8 cellular contexts compared by ENCODE assay signal in the genomic region with DNA sequence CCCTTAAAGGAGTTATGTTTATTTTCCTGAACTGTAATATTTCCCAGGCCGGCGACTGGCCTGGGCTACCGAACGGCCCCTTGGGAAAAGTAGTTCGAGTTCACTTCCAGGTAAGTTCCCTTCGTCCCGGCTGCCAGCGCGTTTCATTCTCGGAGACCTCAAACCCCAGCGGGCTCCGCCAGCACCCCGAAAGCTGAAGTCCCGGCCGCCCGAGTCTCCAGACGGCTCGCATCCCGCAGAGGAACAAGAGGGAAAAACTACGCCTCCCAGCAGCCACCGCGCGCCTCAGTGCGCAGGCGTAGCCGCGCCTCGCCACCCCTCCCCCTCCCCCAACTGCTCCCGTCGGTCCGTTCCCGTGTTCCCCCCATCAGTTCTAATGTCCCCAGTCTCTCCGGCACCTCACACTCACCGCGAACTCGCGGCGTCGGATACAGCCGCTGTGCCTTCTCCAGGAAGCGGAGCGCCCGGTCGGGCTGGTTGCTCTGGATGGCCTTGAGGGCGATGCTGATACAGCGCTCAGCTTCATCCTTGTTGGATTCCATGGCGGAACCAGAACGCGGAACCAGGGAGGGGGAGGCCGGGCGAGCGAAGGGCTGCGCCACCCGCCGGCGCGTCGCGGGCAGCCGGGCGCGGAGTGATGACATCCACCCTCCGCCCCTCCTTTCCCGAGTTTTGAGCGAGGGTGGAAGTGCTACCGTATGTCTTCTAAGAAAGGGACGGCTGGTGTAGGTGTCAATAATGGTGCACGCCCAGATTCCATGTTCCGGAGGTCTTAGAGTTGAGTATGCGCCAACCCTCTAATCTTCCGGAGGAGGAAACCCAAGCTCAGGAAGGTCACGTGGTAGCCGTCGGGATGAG. TPM values are rescaled to one million over a fixed set of nuclear protein-coding genes. Genes with fewer than 3 reads are reported as not detected.
DNase-seq lines count a peak whose midpoint lies in the region; TF ChIP-seq lines count a peak whose summit lies in the region.

A gene (minus strand): TSS at position 564 of the 858 bp plus-strand sequence. CDS start 22 bp downstream, at position 542.

- H3K4me1 Mint-ChIP-seq in neural progenitor cell = peaks cover 23% of the 10 kb centered on the region

- no peaks in the 10 kb centered on the region for H3K9me3 Mint-ChIP-seq in neural progenitor cell

- H3F3A ChIP-seq in neural progenitor cell (ENCODE audit: low read depth) = peaks cover 18% of the 10 kb centered on the region

- H3K4me1 ChIP-seq in neural progenitor cell = peaks cover 9% of the 10 kb centered on the region
- peaks cover 32% of the 10 kb centered on the region for H3K4me1 ChIP-seq in stomach smooth muscle (ENCODE audit: control insufficient read depth, insufficient read depth, low read length)

- in situ Hi-C loops in SK-MEL-5 (cut with HindIII; ENCODE audit: low pct_unique_long_range_greater_than_20kb, low sequenced_read_pairs) = no loop called here

- H3K27me3 Mint-ChIP-seq in neural progenitor cell (ENCODE audit: insufficient read depth, low read depth) = peaks cover 8% of the 10 kb centered on the region

- H3K36me3 ChIP-seq in neural progenitor cell (no peaks in the 10 kb centered on the region), stomach smooth muscle (ENCODE audit: control insufficient read depth in 2 of 2, insufficient read depth in 2 of 2, low read length in 2 of 2) (peaks cover 3 to 4% of the 10 kb centered on the region in 2 donors)

- no peaks in the 10 kb centered on the region for H3K27me3 ChIP-seq in neural progenitor cell
- H3K27me3 ChIP-seq in stomach smooth muscle (ENCODE audit: control insufficient read depth in 1 of 2, insufficient read depth in 2 of 2, low read length in 2 of 2) = no peaks in the 10 kb centered on the region

- peak; percentile 97 for DNase-seq in GM03348 (ENCODE audit: low spot score)
- DNase-seq in HFF-Myc (ENCODE audit: extremely low read depth, low read depth) = peak; percentile 95
- DNase-seq in NAMALWA (ENCODE audit: low spot score) = peak; percentile 89
- peak; percentile 93 for DNase-seq in SK-MEL-5 (ENCODE audit: low read depth, low spot score)
- peak; percentile 91 for DNase-seq in activated naive CD4-positive, alpha-beta T cell treated with Interleukin-2 at 50 U/mL for 16 hours
- peak; percentile 95 for DNase-seq in foreskin melanocyte
- DNase-seq in neural progenitor cell (ENCODE audit: low spot score) = peak; percentile 95

- H3K27ac ChIP-seq in neural progenitor cell (peak within 1 kb of the TSS; percentile 98), stomach smooth muscle (ENCODE audit: low read length) (peak within 1 kb of the TSS; percentile 96)

- H3K9me3 ChIP-seq in neural progenitor cell (ENCODE audit: low read depth) (no peaks in the 10 kb centered on the region), stomach smooth muscle (ENCODE audit: control insufficient read depth in 2 of 2, low read length in 2 of 2) (no peaks in the 10 kb centered on the region)

- peak within 1 kb of the TSS; percentile 91 for H3K4me2 ChIP-seq in neural progenitor cell

- H3K27ac Mint-ChIP-seq in neural progenitor cell = peak within 1 kb of the TSS; percentile 97

- no peaks in the 10 kb centered on the region for H4K20me1 ChIP-seq in neural progenitor cell (ENCODE audit: low read depth)

- H2AFZ ChIP-seq in neural progenitor cell (replicated peaks) = peak within 1 kb of the TSS; percentile 94

- peaks cover 39% of the 10 kb centered on the region for H3K79me2 ChIP-seq in neural progenitor cell (ENCODE audit: low read depth)

- H3K36me3 Mint-ChIP-seq in neural progenitor cell = no peaks in the 10 kb centered on the region

- H3K4me3 ChIP-seq in HFF-Myc (replicated peaks; ENCODE audit: low read depth, low read length) (peak within 1 kb of the TSS; percentile 74), neural progenitor cell (peak within 1 kb of the TSS; percentile 91), stomach smooth muscle (ENCODE audit: low read length in 2 of 2) (peak within 1 kb of the TSS; percentile 85 to 100)

- peak within 1 kb of the TSS; percentile 95 for H3K4me3 Mint-ChIP-seq in neural progenitor cell

- TF ChIP-seq CTCF in HFF-Myc (IDR thresholded peaks at IDR 0.05; ENCODE audit: low read depth, low read length, missing control alignments) (no peak), neural progenitor cell (IDR thresholded peaks at IDR 0.05) (peak; percentile 17)

- H3K9ac ChIP-seq in neural progenitor cell (peak within 1 kb of the TSS; percentile 96), stomach smooth muscle (ENCODE audit: low read length in 2 of 2) (peak within 1 kb of the TSS; percentile 84 to 98)

RNA-seq across cellular contexts. Expression of the gene that starts here (rescaled TPM):
- total RNA-seq in SK-MEL-5 (2014; rRNA removed; shearing (Covaris generic)) = 30.2 and 32.0 TPM in 2 replicates
- 28.5 and 30.8 TPM in 2 replicates for polyA plus RNA-seq in SK-MEL-5 (2015; cell fraction: cytosol; rRNA removed)
- polyA plus RNA-seq in SK-MEL-5 (2015; cell fraction: nucleus; rRNA removed) = 16.8 and 26.4 TPM in 2 replicates
- total RNA-seq in neural progenitor cell (ENCODE audit: low replicate concordance) = 8.8 and 16.1 TPM in 2 replicates

Comparison
In these comparisons a context has a peak if more than half of its experiments do, and no peak if none do; other contexts are left out.
1. Peak in every context shown above with its lines: DNase-seq, H3K4me3 ChIP-seq and H3K27ac ChIP-seq.